In the genomic region with DNA sequence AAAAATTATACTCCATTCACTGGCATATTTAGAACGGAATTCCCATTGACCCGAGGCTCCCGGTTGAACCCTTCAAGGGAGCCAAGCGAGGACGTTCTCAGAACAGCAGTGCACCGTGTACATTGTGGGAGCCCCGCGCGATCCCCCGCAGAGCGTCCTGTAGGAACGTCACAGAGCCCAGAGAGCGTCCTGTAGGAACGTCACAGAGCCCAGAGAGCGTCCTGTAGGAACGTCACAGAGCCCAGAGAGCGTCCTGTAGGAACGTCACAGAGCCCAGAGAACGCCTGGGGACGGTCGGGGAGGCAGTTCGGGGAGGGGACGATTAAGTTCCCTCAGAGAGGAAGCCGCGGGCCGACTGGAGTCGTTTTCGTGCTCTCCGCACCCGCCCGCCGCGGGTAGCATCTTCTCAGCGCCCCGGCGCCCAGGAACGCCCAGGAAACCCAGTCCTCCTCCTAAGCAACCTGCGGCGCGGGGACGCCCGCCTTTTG, we compare ENCODE assay signal across 1 cellular context.
A peak's percentile ranks its signal among the peaks of the same experiment; 100 is the strongest.
TF ChIP-seq lines count a peak whose summit lies in the region.

No MANE protein-coding gene starts in this region.

TF ChIP-seq in K562, 482 proteins besides CTCF, POLR2A, EP300 and RAD21 (continued from another document and continues in another):
- TF ChIP-seq, protein P1, sequence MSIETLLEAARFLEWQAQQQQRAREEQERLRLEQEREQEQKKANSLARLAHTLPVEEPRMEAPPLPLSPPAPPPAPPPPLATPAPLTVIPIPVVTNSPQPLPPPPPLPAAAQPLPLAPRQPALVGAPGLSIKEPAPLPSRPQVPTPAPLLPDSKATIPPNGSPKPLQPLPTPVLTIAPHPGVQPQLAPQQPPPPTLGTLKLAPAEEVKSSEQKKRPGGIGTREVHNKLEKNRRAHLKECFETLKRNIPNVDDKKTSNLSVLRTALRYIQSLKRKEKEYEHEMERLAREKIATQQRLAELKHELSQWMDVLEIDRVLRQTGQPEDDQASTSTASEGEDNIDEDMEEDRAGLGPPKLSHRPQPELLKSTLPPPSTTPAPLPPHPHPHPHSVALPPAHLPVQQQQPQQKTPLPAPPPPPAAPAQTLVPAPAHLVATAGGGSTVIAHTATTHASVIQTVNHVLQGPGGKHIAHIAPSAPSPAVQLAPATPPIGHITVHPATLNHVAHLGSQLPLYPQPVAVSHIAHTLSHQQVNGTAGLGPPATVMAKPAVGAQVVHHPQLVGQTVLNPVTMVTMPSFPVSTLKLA (conservative IDR thresholded peaks at IDR 0.05): peak in 1 of 2 experiments; percentile 21; a peak in 1 of 4 replicates
- TF ChIP-seq SAP30 (IDR thresholded peaks at IDR 0.05; ENCODE audit: borderline replicate concordance, insufficient read depth, low read depth, low read length, poor library complexity, severe bottlenecking) (peak; percentile 39), PHF8 (IDR thresholded peaks at IDR 0.05; ENCODE audit: borderline replicate concordance, low read length) (peak; percentile 76; the same call in 1 of the 2 replicates), ESRRA (IDR thresholded peaks at IDR 0.05; ENCODE audit: borderline replicate concordance, low read depth) (peak; percentile 60; the same call in 1 of the 2 replicates), NRF1 (conservative IDR thresholded peaks at IDR 0.05 in 1 of 2, IDR thresholded peaks at IDR 0.05 in 1 of 2) (no peak), RBM34 (IDR thresholded peaks at IDR 0.05; ENCODE audit: borderline replicate concordance, insufficient read depth, low read length) (no peak), ATF7 (IDR thresholded peaks at IDR 0.05) (0 out of 2 replicates have a peak, but pooled peaks have one; percentile 45), KAT2B (IDR thresholded peaks at IDR 0.05; ENCODE audit: low read depth, low read length) (no peak), NUFIP1 (IDR thresholded peaks at IDR 0.05; ENCODE audit: partially characterized antibody) (no peak), CEBPG (CRISPR knock-in tag; IDR thresholded peaks at IDR 0.05) (no peak), CEBPG (tag; conservative IDR thresholded peaks at IDR 0.05 in 1 of 2, IDR thresholded peaks at IDR 0.05 in 1 of 2) (no peak), TBP (optimal IDR thresholded peaks at IDR 0.05; ENCODE audit: low read depth, low read length) (no peak), NBN (IDR thresholded peaks at IDR 0.05; ENCODE audit: low read depth) (peak; percentile 18; the same call in 1 of the 2 replicates), TOE1 (IDR thresholded peaks at IDR 0.05; ENCODE audit: borderline replicate concordance) (no peak), TOE1 (CRISPR knock-in tag; IDR thresholded peaks at IDR 0.05; ENCODE audit: borderline replicate concordance, low read depth) (no peak), KDM5B (IDR thresholded peaks at IDR 0.05; ENCODE audit: insufficient replicate concordance, low read depth, low read length) (peak; percentile 64), ZFP36 (IDR thresholded peaks at IDR 0.05; ENCODE audit: low read depth, low read length, partially characterized antibody) (peak; percentile 5), POLR3G (IDR thresholded peaks at IDR 0.05; ENCODE audit: extremely low read depth, insufficient read length, insufficient replicate concordance) (no peak), ZNF75A (CRISPR knock-in tag; IDR thresholded peaks at IDR 0.05) (no peak), KHSRP (IDR thresholded peaks at IDR 0.05) (peak; percentile 88), FOXP1 (CRISPR knock-in tag; IDR thresholded peaks at IDR 0.05) (0 out of 2 replicates have a peak, but pooled peaks have one; percentile 5), ZEB2 (IDR thresholded peaks at IDR 0.05) (0 out of 2 replicates have a peak, but pooled peaks have one; percentile 2), KDM4B (IDR thresholded peaks at IDR 0.05; ENCODE audit: borderline replicate concordance in 2 of 2, low read depth in 1 of 2) (0 out of 4 replicates have a peak, but pooled peaks of 1 of the 2 experiments have one; percentile 7), TARDBP (IDR thresholded peaks at IDR 0.05) (peak; percentile 97), GABPA (tag; conservative IDR thresholded peaks at IDR 0.05; ENCODE audit: low read depth) (0 out of 2 replicates have a peak, but pooled peaks have one; percentile 26), FOXJ3 (CRISPR knock-in tag; IDR thresholded peaks at IDR 0.05) (no peak), ZNF121 (CRISPR knock-in tag; conservative IDR thresholded peaks at IDR 0.05) (no peak), EP400 (IDR thresholded peaks at IDR 0.05) (peak; percentile 7)
- TF ChIP-seq, protein P2, sequence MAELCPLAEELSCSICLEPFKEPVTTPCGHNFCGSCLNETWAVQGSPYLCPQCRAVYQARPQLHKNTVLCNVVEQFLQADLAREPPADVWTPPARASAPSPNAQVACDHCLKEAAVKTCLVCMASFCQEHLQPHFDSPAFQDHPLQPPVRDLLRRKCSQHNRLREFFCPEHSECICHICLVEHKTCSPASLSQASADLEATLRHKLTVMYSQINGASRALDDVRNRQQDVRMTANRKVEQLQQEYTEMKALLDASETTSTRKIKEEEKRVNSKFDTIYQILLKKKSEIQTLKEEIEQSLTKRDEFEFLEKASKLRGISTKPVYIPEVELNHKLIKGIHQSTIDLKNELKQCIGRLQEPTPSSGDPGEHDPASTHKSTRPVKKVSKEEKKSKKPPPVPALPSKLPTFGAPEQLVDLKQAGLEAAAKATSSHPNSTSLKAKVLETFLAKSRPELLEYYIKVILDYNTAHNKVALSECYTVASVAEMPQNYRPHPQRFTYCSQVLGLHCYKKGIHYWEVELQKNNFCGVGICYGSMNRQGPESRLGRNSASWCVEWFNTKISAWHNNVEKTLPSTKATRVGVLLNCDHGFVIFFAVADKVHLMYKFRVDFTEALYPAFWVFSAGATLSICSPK (IDR thresholded peaks at IDR 0.05; ENCODE audit: borderline replicate concordance): no peak
- TF ChIP-seq, protein P3, sequence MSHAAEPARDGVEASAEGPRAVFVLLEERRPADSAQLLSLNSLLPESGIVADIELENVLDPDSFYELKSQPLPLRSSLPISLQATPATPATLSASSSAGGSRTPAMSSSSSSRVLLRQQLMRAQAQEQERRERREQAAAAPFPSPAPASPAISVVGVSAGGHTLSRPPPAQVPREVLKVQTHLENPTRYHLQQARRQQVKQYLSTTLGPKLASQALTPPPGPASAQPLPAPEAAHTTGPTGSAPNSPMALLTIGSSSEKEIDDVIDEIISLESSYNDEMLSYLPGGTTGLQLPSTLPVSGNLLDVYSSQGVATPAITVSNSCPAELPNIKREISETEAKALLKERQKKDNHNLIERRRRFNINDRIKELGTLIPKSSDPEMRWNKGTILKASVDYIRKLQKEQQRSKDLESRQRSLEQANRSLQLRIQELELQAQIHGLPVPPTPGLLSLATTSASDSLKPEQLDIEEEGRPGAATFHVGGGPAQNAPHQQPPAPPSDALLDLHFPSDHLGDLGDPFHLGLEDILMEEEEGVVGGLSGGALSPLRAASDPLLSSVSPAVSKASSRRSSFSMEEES (CRISPR knock-in tag; IDR thresholded peaks at IDR 0.05): no peak
- TF ChIP-seq, protein P4, sequence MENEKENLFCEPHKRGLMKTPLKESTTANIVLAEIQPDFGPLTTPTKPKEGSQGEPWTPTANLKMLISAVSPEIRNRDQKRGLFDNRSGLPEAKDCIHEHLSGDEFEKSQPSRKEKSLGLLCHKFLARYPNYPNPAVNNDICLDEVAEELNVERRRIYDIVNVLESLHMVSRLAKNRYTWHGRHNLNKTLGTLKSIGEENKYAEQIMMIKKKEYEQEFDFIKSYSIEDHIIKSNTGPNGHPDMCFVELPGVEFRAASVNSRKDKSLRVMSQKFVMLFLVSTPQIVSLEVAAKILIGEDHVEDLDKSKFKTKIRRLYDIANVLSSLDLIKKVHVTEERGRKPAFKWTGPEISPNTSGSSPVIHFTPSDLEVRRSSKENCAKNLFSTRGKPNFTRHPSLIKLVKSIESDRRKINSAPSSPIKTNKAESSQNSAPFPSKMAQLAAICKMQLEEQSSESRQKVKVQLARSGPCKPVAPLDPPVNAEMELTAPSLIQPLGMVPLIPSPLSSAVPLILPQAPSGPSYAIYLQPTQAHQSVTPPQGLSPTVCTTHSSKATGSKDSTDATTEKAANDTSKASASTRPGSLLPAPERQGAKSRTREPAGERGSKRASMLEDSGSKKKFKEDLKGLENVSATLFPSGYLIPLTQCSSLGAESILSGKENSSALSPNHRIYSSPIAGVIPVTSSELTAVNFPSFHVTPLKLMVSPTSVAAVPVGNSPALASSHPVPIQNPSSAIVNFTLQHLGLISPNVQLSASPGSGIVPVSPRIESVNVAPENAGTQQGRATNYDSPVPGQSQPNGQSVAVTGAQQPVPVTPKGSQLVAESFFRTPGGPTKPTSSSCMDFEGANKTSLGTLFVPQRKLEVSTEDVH (IDR thresholded peaks at IDR 0.05; ENCODE audit: low read depth, partially characterized antibody): peak; percentile 67
- TF ChIP-seq, protein P5, sequence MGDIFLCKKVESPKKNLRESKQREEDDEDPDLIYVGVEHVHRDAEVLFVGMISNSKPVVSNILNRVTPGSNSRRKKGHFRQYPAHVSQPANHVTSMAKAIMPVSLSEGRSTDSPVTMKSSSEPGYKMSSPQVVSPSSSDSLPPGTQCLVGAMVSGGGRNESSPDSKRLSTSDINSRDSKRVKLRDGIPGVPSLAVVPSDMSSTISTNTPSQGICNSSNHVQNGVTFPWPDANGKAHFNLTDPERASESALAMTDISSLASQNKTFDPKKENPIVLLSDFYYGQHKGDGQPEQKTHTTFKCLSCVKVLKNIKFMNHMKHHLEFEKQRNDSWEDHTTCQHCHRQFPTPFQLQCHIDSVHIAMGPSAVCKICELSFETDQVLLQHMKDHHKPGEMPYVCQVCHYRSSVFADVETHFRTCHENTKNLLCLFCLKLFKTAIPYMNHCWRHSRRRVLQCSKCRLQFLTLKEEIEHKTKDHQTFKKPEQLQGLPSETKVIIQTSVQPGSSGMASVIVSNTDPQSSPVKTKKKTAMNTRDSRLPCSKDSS (IDR thresholded peaks at IDR 0.05; ENCODE audit: low read depth, partially characterized antibody): no peak
- TF ChIP-seq, protein P6, sequence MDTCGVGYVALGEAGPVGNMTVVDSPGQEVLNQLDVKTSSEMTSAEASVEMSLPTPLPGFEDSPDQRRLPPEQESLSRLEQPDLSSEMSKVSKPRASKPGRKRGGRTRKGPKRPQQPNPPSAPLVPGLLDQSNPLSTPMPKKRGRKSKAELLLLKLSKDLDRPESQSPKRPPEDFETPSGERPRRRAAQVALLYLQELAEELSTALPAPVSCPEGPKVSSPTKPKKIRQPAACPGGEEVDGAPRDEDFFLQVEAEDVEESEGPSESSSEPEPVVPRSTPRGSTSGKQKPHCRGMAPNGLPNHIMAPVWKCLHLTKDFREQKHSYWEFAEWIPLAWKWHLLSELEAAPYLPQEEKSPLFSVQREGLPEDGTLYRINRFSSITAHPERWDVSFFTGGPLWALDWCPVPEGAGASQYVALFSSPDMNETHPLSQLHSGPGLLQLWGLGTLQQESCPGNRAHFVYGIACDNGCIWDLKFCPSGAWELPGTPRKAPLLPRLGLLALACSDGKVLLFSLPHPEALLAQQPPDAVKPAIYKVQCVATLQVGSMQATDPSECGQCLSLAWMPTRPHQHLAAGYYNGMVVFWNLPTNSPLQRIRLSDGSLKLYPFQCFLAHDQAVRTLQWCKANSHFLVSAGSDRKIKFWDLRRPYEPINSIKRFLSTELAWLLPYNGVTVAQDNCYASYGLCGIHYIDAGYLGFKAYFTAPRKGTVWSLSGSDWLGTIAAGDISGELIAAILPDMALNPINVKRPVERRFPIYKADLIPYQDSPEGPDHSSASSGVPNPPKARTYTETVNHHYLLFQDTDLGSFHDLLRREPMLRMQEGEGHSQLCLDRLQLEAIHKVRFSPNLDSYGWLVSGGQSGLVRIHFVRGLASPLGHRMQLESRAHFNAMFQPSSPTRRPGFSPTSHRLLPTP (IDR thresholded peaks at IDR 0.05; ENCODE audit: borderline replicate concordance, extremely low read depth, insufficient read length): no peak
- TF ChIP-seq, protein P7, sequence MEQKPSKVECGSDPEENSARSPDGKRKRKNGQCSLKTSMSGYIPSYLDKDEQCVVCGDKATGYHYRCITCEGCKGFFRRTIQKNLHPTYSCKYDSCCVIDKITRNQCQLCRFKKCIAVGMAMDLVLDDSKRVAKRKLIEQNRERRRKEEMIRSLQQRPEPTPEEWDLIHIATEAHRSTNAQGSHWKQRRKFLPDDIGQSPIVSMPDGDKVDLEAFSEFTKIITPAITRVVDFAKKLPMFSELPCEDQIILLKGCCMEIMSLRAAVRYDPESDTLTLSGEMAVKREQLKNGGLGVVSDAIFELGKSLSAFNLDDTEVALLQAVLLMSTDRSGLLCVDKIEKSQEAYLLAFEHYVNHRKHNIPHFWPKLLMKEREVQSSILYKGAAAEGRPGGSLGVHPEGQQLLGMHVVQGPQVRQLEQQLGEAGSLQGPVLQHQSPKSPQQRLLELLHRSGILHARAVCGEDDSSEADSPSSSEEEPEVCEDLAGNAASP (IDR thresholded peaks at IDR 0.05): no peak
- TF ChIP-seq, protein P8, sequence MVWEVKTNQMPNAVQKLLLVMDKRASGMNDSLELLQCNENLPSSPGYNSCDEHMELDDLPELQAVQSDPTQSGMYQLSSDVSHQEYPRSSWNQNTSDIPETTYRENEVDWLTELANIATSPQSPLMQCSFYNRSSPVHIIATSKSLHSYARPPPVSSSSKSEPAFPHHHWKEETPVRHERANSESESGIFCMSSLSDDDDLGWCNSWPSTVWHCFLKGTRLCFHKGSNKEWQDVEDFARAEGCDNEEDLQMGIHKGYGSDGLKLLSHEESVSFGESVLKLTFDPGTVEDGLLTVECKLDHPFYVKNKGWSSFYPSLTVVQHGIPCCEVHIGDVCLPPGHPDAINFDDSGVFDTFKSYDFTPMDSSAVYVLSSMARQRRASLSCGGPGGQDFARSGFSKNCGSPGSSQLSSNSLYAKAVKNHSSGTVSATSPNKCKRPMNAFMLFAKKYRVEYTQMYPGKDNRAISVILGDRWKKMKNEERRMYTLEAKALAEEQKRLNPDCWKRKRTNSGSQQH (CRISPR knock-in tag; IDR thresholded peaks at IDR 0.05): no peak
- TF ChIP-seq, protein P9, sequence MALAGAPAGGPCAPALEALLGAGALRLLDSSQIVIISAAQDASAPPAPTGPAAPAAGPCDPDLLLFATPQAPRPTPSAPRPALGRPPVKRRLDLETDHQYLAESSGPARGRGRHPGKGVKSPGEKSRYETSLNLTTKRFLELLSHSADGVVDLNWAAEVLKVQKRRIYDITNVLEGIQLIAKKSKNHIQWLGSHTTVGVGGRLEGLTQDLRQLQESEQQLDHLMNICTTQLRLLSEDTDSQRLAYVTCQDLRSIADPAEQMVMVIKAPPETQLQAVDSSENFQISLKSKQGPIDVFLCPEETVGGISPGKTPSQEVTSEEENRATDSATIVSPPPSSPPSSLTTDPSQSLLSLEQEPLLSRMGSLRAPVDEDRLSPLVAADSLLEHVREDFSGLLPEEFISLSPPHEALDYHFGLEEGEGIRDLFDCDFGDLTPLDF (CRISPR knock-in tag; IDR thresholded peaks at IDR 0.05): peak; percentile 25; the same call in 1 of the 2 replicates
- TF ChIP-seq, protein P10, sequence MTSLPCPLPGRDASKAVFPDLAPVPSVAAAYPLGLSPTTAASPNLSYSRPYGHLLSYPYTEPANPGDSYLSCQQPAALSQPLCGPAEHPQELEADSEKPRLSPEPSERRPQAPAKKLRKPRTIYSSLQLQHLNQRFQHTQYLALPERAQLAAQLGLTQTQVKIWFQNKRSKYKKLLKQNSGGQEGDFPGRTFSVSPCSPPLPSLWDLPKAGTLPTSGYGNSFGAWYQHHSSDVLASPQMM (CRISPR knock-in tag; IDR thresholded peaks at IDR 0.05): no peak
- TF ChIP-seq, protein P11, sequence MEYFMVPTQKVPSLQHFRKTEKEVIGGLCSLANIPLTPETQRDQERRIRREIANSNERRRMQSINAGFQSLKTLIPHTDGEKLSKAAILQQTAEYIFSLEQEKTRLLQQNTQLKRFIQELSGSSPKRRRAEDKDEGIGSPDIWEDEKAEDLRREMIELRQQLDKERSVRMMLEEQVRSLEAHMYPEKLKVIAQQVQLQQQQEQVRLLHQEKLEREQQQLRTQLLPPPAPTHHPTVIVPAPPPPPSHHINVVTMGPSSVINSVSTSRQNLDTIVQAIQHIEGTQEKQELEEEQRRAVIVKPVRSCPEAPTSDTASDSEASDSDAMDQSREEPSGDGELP (CRISPR knock-in tag; IDR thresholded peaks at IDR 0.05; ENCODE audit: borderline replicate concordance): peak; percentile 54; the same call in 1 of the 2 replicates
